ENCODE assay signal across 23 cellular contexts in genomic region chr2:168525741-168526140, GRCh38.
DNase-seq lines count a peak whose midpoint lies in the region; ATAC-seq, FAIRE-seq and TF ChIP-seq lines count a peak whose summit lies in the region.
"Had no signal": no experiment of that assay in that cellular context is flagged by ENCODE, and none has a peak within 500 bp of the region (broad histone marks: within the 10 kb centered on the region; RNA-seq: fewer than 3 reads in every experiment).

No MANE protein-coding gene starts in this region.

- H3K4me1 ChIP-seq in breast epithelium (no peaks in the 10 kb centered on the region), HAP-1 (peaks cover 52% of the 10 kb centered on the region), esophagus muscularis mucosa (peaks cover 86 to 98% (median 97%) of the 10 kb centered on the region in 4 donors), psoas muscle (peaks cover 68% of the 10 kb centered on the region)

- no peaks in the 10 kb centered on the region for H3K36me3 ChIP-seq in breast epithelium
- no peaks in the 10 kb centered on the region for H3K36me3 ChIP-seq in HAP-1 (replicated peaks)
- H3K36me3 ChIP-seq in esophagus muscularis mucosa, result no peaks in the 10 kb centered on the region
- no peaks in the 10 kb centered on the region for H3K36me3 ChIP-seq in psoas muscle (ENCODE audit: insufficient read depth in 1 of 2, low read depth in 1 of 2)

- intact Hi-C loops in breast epithelium (cut with DNase I; ENCODE audit: low total_unique reads), result no loop called here
- intact Hi-C loops in MCF 10A (cut with micrococcal nuclease), result no loop called here
- intact Hi-C loops in esophagus muscularis mucosa (cut with DNase I), result loop anchor here (5.0 to 10.0 kb wide), 3 partner anchors 59 to 107 kb away; partner anchors contain the start of gene CERS6
- intact Hi-C loops in psoas muscle (cut with DNase I), result loop anchor here in 1 of 2 donors (5.0 kb wide), 1 partner anchor 33 kb away; no protein-coding TSS in a partner anchor

- TF ChIP-seq POLR2A in breast epithelium (IDR thresholded peaks at IDR 0.05) (no peak), esophagus muscularis mucosa (IDR thresholded peaks at IDR 0.05; ENCODE audit: low read depth) (no peak), GM12891 (IDR thresholded peaks at IDR 0.05; ENCODE audit: low read depth, low read length) (no peak)

- no peak overlapping the region for H3K4me3 ChIP-seq in breast epithelium
- no peak overlapping the region for H3K4me3 ChIP-seq in HAP-1
- no peak overlapping the region for H3K4me3 ChIP-seq in esophagus muscularis mucosa
- H3K4me3 ChIP-seq in psoas muscle, result no peak overlapping the region
- H3K4me3 ChIP-seq: BLaER1 treated with 17β-estradiol and CSF1 and Interleukin-3, amounts not matched to agents 10 nM and 100 nM; GM23248 had no signal

- FAIRE-seq in GM12891 (lab: Jason Lieb, UNC), result no peak
- FAIRE-seq in frontal cortex (lab: Jason Lieb, UNC), result no peak
- FAIRE-seq: GM12892 had no signal

- H3K36me3 Mint-ChIP-seq in MCF 10A (ENCODE audit: insufficient read depth, unreplicated experiment), result no peaks in the 10 kb centered on the region
- H3K36me3 Mint-ChIP-seq: CD4-positive, alpha-beta memory T cell had no signal

- TF ChIP-seq CTCF in breast epithelium (IDR thresholded peaks at IDR 0.05) (no peak), MCF 10A (IDR thresholded peaks at IDR 0.05; ENCODE audit: unreplicated experiment) (no peak), esophagus muscularis mucosa (IDR thresholded peaks at IDR 0.05) (no peak), psoas muscle (IDR thresholded peaks at IDR 0.05) (no peak)

- H3K27me3 ChIP-seq in breast epithelium, result no peaks in the 10 kb centered on the region
- H3K27me3 ChIP-seq in HAP-1 (ENCODE audit: low read depth), result no peaks in the 10 kb centered on the region
- no peaks in the 10 kb centered on the region for H3K27me3 ChIP-seq in esophagus muscularis mucosa
- H3K27me3 ChIP-seq in psoas muscle (ENCODE audit: insufficient read depth in 3 of 3, low read length in 2 of 3), result no peaks in the 10 kb centered on the region
- H3K27me3 ChIP-seq: BLaER1 treated with 17β-estradiol and CSF1 and Interleukin-3, amounts not matched to agents 10 nM and 100 nM had no signal

- peaks cover 59% of the 10 kb centered on the region for H3K4me1 Mint-ChIP-seq in MCF 10A (ENCODE audit: insufficient read depth, unreplicated experiment)

- ATAC-seq in psoas muscle, result no peak
- ATAC-seq: Panc1 had no signal

- H3K27ac ChIP-seq in breast epithelium (peak overlapping the region; percentile 6 to 48), esophagus muscularis mucosa (replicated peaks in 1 of 4) (peak overlapping the region; percentile 72 to 81 (median 75)), psoas muscle (peak overlapping the region; percentile 75)
- H3K27ac ChIP-seq: GM23248 had no signal

- no peak for TF ChIP-seq EP300 in esophagus muscularis mucosa (IDR thresholded peaks at IDR 0.05)

- BruUV-seq in MCF 10A (replicated peaks; lab: Mats Ljungman, UMichigan), result no TSS peak

- H3K27ac Mint-ChIP-seq in MCF 10A (ENCODE audit: low read depth, unreplicated experiment), result no peak overlapping the region
- H3K27ac Mint-ChIP-seq: CD4-positive, alpha-beta memory T cell had no signal

- no peak overlapping the region for H3K4me3 Mint-ChIP-seq in MCF 10A (ENCODE audit: unreplicated experiment)
- H3K4me3 Mint-ChIP-seq: CD4-positive, alpha-beta memory T cell had no signal

- CTCF ChIA-PET in MCF 10A (lab: Yijun Ruan, JAX), result interaction anchor here (0.6 to 1.8 kb wide), 5 partner anchors 40 to 179 kb away, joined by 3 to 6 read pairs (median 4); no protein-coding TSS in a partner anchor

- H3K9me3 Mint-ChIP-seq in MCF 10A (ENCODE audit: unreplicated experiment), result no peaks in the 10 kb centered on the region

- H3K27me3 Mint-ChIP-seq in MCF 10A (ENCODE audit: insufficient read depth, unreplicated experiment), result no peaks in the 10 kb centered on the region
- H3K27me3 Mint-ChIP-seq: CD4-positive, alpha-beta memory T cell had no signal

- in situ Hi-C loops in HAP-1 (cut with MboI; ENCODE audit: low sequenced_read_pairs), result no loop called here

- POLR2A ChIA-PET in MCF 10A (lab: Yijun Ruan, JAX), result interaction anchor here (0.8 to 2.5 kb wide), 9 partner anchors 10 to 82 kb away, joined by 3 to 13 read pairs (median 6); no protein-coding TSS in a partner anchor

- no peaks in the 10 kb centered on the region for H3K9me3 ChIP-seq in breast epithelium
- H3K9me3 ChIP-seq in HAP-1, result no peaks in the 10 kb centered on the region
- H3K9me3 ChIP-seq in esophagus muscularis mucosa, result no peaks in the 10 kb centered on the region
- no peaks in the 10 kb centered on the region for H3K9me3 ChIP-seq in psoas muscle

- DNase-seq in breast epithelium (ENCODE audit: low spot score in 2 of 2) (no peak), MCF 10A (ENCODE audit: unreplicated experiment) (no peak), HAP-1 (ENCODE audit: low spot score in 2 of 2) (peak; percentile 20 to 92), esophagus muscularis mucosa (ENCODE audit: extremely low spot score) (no peak), psoas muscle (no peak), GM12891 (ENCODE audit: insufficient read length, low spot score) (no peak), frontal cortex (ENCODE audit: low spot score in 2 of 2) (no peak)
- no peak for DNase-seq in NK-92 treated with Interleukin-12 subunit alpha and Interleukin-12 subunit beta, amount 100 ng/mL, for 24 hours (lab: John Stamatoyannopoulos, UW)
- DNase-seq: 8988T; CD4-positive, alpha-beta memory T cell; DND-41; GM23248; HCEC 1CT; KBM-7; NCI-H1105; NCI-H146; NCI-H2029; NCI-H2227 treated with DMSO at 0.1 percent for 48 hours; NCI-H510A; NCI-H748 treated with DMSO at 0.1 percent for 48 hours had no signal

TF ChIP-seq in GM12891, 5 proteins besides CTCF, POLR2A, EP300 and RAD21:
- TF ChIP-seq POU2F2 (IDR thresholded peaks at IDR 0.05; ENCODE audit: low read depth, low read length) (no peak), SPI1 (IDR thresholded peaks at IDR 0.05; ENCODE audit: low read depth, low read length) (no peak), POLR2AphosphoS5 (IDR thresholded peaks at IDR 0.05; ENCODE audit: low read depth, low read length) (no peak), TAF1 (IDR thresholded peaks at IDR 0.05; ENCODE audit: low read depth, low read length) (no peak), PAX5 (IDR thresholded peaks at IDR 0.05; ENCODE audit: insufficient read depth, low read length, severe bottlenecking) (no peak)

Comparison
In these comparisons a context has a peak if more than half of its experiments do, and no peak if none do; other contexts are left out.
1. DNase-seq: peak in HAP-1 (2 of 2); none in breast epithelium (0 of 2), MCF 10A (single experiment), esophagus muscularis mucosa (single experiment), psoas muscle (0 of 2), GM12891 (single experiment), NK-92 treated with Interleukin-12 subunit alpha and Interleukin-12 subunit beta, amount 100 ng/mL, for 24 hours (single experiment) and frontal cortex (0 of 2).
2. Peak in every context shown above with its lines, with median percentiles within 50 percentile points of each other: H3K27ac ChIP-seq.